1 cellular context compared by ENCODE assay signal in genomic region chr2:199662245-199662644, GRCh38.
TF ChIP-seq lines count a peak whose summit lies in the region.

No MANE protein-coding gene starts in this region.

TF ChIP-seq in GM23338, 12 proteins besides CTCF, POLR2A, EP300 and RAD21 (continued from another document):
- no peak for TF ChIP-seq ZNF462 (CRISPR knock-in tag; IDR thresholded peaks at IDR 0.05)
- TF ChIP-seq JUNB (IDR thresholded peaks at IDR 0.05; ENCODE audit: unreplicated experiment) = no peak
- no peak for TF ChIP-seq EZH2phosphoT487 (IDR thresholded peaks at IDR 0.05; ENCODE audit: unreplicated experiment)
- no peak for TF ChIP-seq REST (IDR thresholded peaks at IDR 0.05; ENCODE audit: unreplicated experiment)
- TF ChIP-seq ZNF114 (CRISPR knock-in tag; IDR thresholded peaks at IDR 0.05) = no peak
- TF ChIP-seq ZNF331 (CRISPR knock-in tag; IDR thresholded peaks at IDR 0.05; ENCODE audit: low read depth) = no peak
- no peak for TF ChIP-seq ETS1 (IDR thresholded peaks at IDR 0.05)
